ENCODE assay signal across 27 cellular contexts in genomic region chr2:134425723-134426496, GRCh38.
DNase-seq lines count a peak whose midpoint lies in the region; ATAC-seq, FAIRE-seq and TF ChIP-seq lines count a peak whose summit lies in the region.
"Had no signal": no experiment of that assay in that cellular context is flagged by ENCODE, and none has a peak within 500 bp of the region (broad histone marks: within the 10 kb centered on the region; RNA-seq: fewer than 3 reads in every experiment).

No MANE protein-coding gene starts in this region.

- peak overlapping the region; percentile 59 for H3K27ac Mint-ChIP-seq in activated T-cell treated with anti-CD3 and anti-CD28 coated beads, Interleukin-2, amount 50 U/mL, for 72 hours
- peak overlapping the region; percentile 53 to 88 (median 69) for H3K27ac Mint-ChIP-seq in IgD-negative memory B cell
- peak overlapping the region; percentile 85 for H3K27ac Mint-ChIP-seq in stimulated activated naive B cell treated with anti-CD40 and anti-IgM and Interleukin-4, amounts not matched to agents 10 μg/mL and 1 μg/mL and 100 μg/mL, for 72 hours
- H3K27ac Mint-ChIP-seq: activated CD4-positive, alpha-beta T cell treated with anti-CD3 and anti-CD28 coated beads, Interleukin-2, amount 10 ng/mL, durations not matched to agents 24 days and 14 days; T-helper 2 cell treated with Interferon-gamma antibody and Interleukin-4, amounts not matched to agents 5 μg/mL and 100 μg/mL, for 36 hours had no signal

- peaks cover 0 to 2% of the 10 kb centered on the region in 2 experiments for H3K36me3 ChIP-seq in endothelial cell of umbilical vein (ENCODE audit: control insufficient read depth in 2 of 2, extremely low read depth in 1 of 2, insufficient read depth in 2 of 2, low read length in 2 of 2)

- H3K9me1 ChIP-seq in endothelial cell of umbilical vein (replicated peaks; ENCODE audit: control insufficient read depth, extremely low read depth, insufficient read depth, low read length) = no peaks in the 10 kb centered on the region

- peak overlapping the region; percentile 76 for H3K27ac ChIP-seq in endothelial cell of umbilical vein (ENCODE audit: insufficient read depth, low read depth, low read length)
- H3K27ac ChIP-seq: A549, BLaER1, dorsolateral prefrontal cortex, skin epidermis, tibial nerve had no signal

- POLR2A ChIA-PET in endothelial cell of umbilical vein (lab: Charles Lee) = interaction anchor here (0.7 kb wide), 1 partner anchor 14 kb away, joined by 5 read pairs; no protein-coding TSS in a partner anchor

- peak overlapping the region; percentile 80 for H3K4me2 ChIP-seq in endothelial cell of umbilical vein (ENCODE audit: insufficient read depth, low read length)
- H3K4me2 ChIP-seq: A549, BLaER1, SK-N-SH had no signal

- TF ChIP-seq POLR2A in endothelial cell of umbilical vein (IDR thresholded peaks at IDR 0.05; ENCODE audit: low read depth, low read length) = no peak

- H3K9me3 Mint-ChIP-seq in activated T-cell treated with anti-CD3 and anti-CD28 coated beads, Interleukin-2, amount 50 U/mL, for 72 hours = no peaks in the 10 kb centered on the region
- no peaks in the 10 kb centered on the region for H3K9me3 Mint-ChIP-seq in IgD-negative memory B cell
- H3K9me3 Mint-ChIP-seq in stimulated activated naive B cell treated with anti-CD40 and anti-IgM and Interleukin-4, amounts not matched to agents 10 μg/mL and 1 μg/mL and 100 μg/mL, for 72 hours = no peaks in the 10 kb centered on the region
- H3K9me3 Mint-ChIP-seq: activated CD4-positive, alpha-beta T cell treated with anti-CD3 and anti-CD28 coated beads, Interleukin-2, amount 10 ng/mL, durations not matched to agents 24 days and 14 days; T-helper 2 cell treated with Interferon-gamma antibody and Interleukin-4, amounts not matched to agents 5 μg/mL and 100 μg/mL, for 36 hours had no signal

- H3K9ac ChIP-seq in endothelial cell of umbilical vein (replicated peaks; ENCODE audit: extremely low read depth, insufficient read depth, low read length) = peak overlapping the region; percentile 30
- H3K9ac ChIP-seq: BLaER1, SK-N-SH had no signal

- no peak for DNase-seq in activated T-cell treated with anti-CD3 and anti-CD28 coated beads, Interleukin-2, amount 50 U/mL, for 72 hours
- DNase-seq in activated T-cell treated with anti-CD3 and anti-CD28 coated beads, Interleukin-2, amount 50 U/mL, for 48 hours = no peak
- DNase-seq in endothelial cell of umbilical vein (ENCODE audit: low read depth, low spot score) (peak; percentile 60), SIG-M5 treated with dmso at 0.1 percent for 504 hours (lab: John Stamatoyannopoulos, UW; ENCODE audit: unreplicated experiment) (no peak), GOT3 (lab: John Stamatoyannopoulos, UW) (no peak), cerebellar cortex (ENCODE audit: low spot score) (no peak)
- DNase-seq in stimulated activated naive B cell treated with anti-CD40 and anti-IgM and Interleukin-4, amounts not matched to agents 10 μg/mL and 1 μg/mL and 100 μg/mL, for 72 hours = no peak
- DNase-seq: activated CD4-positive, alpha-beta T cell treated with anti-CD3 and anti-CD28 coated beads, Interleukin-2, amount 10 ng/mL, durations not matched to agents 24 days and 14 days; Calu3; central memory CD4-positive, alpha-beta T cell; DMS79 treated with DMSO at 0.1 percent for 48 hours; dorsolateral prefrontal cortex; MV-4-11; naive thymus-derived CD4-positive, alpha-beta T cell; NCI-H1436 treated with DMSO at 0.1 percent for 48 hours; NCI-H2107; NCI-H446; NCI-H82; SK-N-SH had no signal

- no peaks in the 10 kb centered on the region for H4K20me1 ChIP-seq in endothelial cell of umbilical vein (replicated peaks; ENCODE audit: control insufficient read depth, extremely low read depth, insufficient read depth, low read length)

- H3K36me3 Mint-ChIP-seq in activated T-cell treated with anti-CD3 and anti-CD28 coated beads, Interleukin-2, amount 50 U/mL, for 72 hours (ENCODE audit: insufficient read depth in 2 of 2) = peaks cover 0 to 2% of the 10 kb centered on the region in 2 donors
- H3K36me3 Mint-ChIP-seq in IgD-negative memory B cell = peaks cover 2% of the 10 kb centered on the region
- H3K36me3 Mint-ChIP-seq in stimulated activated naive B cell treated with anti-CD40 and anti-IgM and Interleukin-4, amounts not matched to agents 10 μg/mL and 1 μg/mL and 100 μg/mL, for 72 hours = peaks cover 37 to 50% of the 10 kb centered on the region in 2 donors

- H3K27me3 ChIP-seq in endothelial cell of umbilical vein (ENCODE audit: control insufficient read depth in 2 of 2, insufficient read depth in 2 of 2, low read length in 2 of 2) = no peaks in the 10 kb centered on the region
- H3K27me3 ChIP-seq: BLaER1, dorsolateral prefrontal cortex, tibial nerve had no signal

- H3K4me1 ChIP-seq in endothelial cell of umbilical vein (ENCODE audit: control insufficient read depth, extremely low read depth, insufficient read depth, low read length) = peaks cover 37% of the 10 kb centered on the region
- H3K4me1 ChIP-seq: BLaER1 had no signal

- CTCF ChIA-PET in endothelial cell of umbilical vein (lab: Charles Lee) = interaction anchor here (1.2 to 10.0 kb wide), 7 partner anchors 10 to 308 kb away, joined by 3 to 94 read pairs (median 5); no protein-coding TSS in a partner anchor

- H3K27me3 Mint-ChIP-seq in activated T-cell treated with anti-CD3 and anti-CD28 coated beads, Interleukin-2, amount 50 U/mL, for 72 hours (ENCODE audit: low read depth) = no peaks in the 10 kb centered on the region
- no peaks in the 10 kb centered on the region for H3K27me3 Mint-ChIP-seq in IgD-negative memory B cell
- no peaks in the 10 kb centered on the region for H3K27me3 Mint-ChIP-seq in stimulated activated naive B cell treated with anti-CD40 and anti-IgM and Interleukin-4, amounts not matched to agents 10 μg/mL and 1 μg/mL and 100 μg/mL, for 72 hours
- H3K27me3 Mint-ChIP-seq: activated CD4-positive, alpha-beta T cell treated with anti-CD3 and anti-CD28 coated beads, Interleukin-2, amount 10 ng/mL, durations not matched to agents 24 days and 14 days; naive thymus-derived CD4-positive, alpha-beta T cell had no signal

- no peak for TF ChIP-seq CTCF in endothelial cell of umbilical vein (IDR thresholded peaks at IDR 0.05; ENCODE audit: extremely low read depth in 1 of 2, insufficient read depth in 1 of 2, low read depth in 1 of 2, low read length in 2 of 2)

- H3K4me3 Mint-ChIP-seq in activated T-cell treated with anti-CD3 and anti-CD28 coated beads, Interleukin-2, amount 50 U/mL, for 72 hours = peak overlapping the region in 1 of 2 donors; percentile 20
- no peak overlapping the region for H3K4me3 Mint-ChIP-seq in IgD-negative memory B cell
- no peak overlapping the region for H3K4me3 Mint-ChIP-seq in stimulated activated naive B cell treated with anti-CD40 and anti-IgM and Interleukin-4, amounts not matched to agents 10 μg/mL and 1 μg/mL and 100 μg/mL, for 72 hours
- H3K4me3 Mint-ChIP-seq: activated CD4-positive, alpha-beta T cell treated with anti-CD3 and anti-CD28 coated beads, Interleukin-2, amount 10 ng/mL, durations not matched to agents 24 days and 14 days; naive thymus-derived CD4-positive, alpha-beta T cell; T-helper 2 cell treated with Interferon-gamma antibody and Interleukin-4, amounts not matched to agents 5 μg/mL and 100 μg/mL, for 36 hours had no signal

- intact Hi-C loops in endothelial cell of umbilical vein (cut with micrococcal nuclease) = loop anchor here (1.0 kb wide), 3 partner anchors 9 to 28 kb away; no protein-coding TSS in a partner anchor

- H2AFZ ChIP-seq in endothelial cell of umbilical vein (ENCODE audit: low read depth, low read length) = peak overlapping the region; percentile 30

- no peak overlapping the region for H3K4me3 ChIP-seq in endothelial cell of umbilical vein (replicated peaks in 1 of 3; ENCODE audit: insufficient read depth in 1 of 3, low read depth in 1 of 3, low read length in 3 of 3)
- H3K4me3 ChIP-seq: A549, BLaER1, dorsolateral prefrontal cortex, skin epidermis, tibial nerve had no signal

- no peaks in the 10 kb centered on the region for H3K9me3 ChIP-seq in endothelial cell of umbilical vein (replicated peaks; ENCODE audit: control insufficient read depth, insufficient read depth, low read length)
- H3K9me3 ChIP-seq: A549, BLaER1, SK-N-SH, tibial nerve had no signal

- H3K4me1 Mint-ChIP-seq in activated T-cell treated with anti-CD3 and anti-CD28 coated beads, Interleukin-2, amount 50 U/mL, for 72 hours (ENCODE audit: low read depth) = peaks cover 14% of the 10 kb centered on the region
- peaks cover 1 to 10% (median 2%) of the 10 kb centered on the region in 3 donors for H3K4me1 Mint-ChIP-seq in IgD-negative memory B cell
- H3K4me1 Mint-ChIP-seq in stimulated activated naive B cell treated with anti-CD40 and anti-IgM and Interleukin-4, amounts not matched to agents 10 μg/mL and 1 μg/mL and 100 μg/mL, for 72 hours = peaks cover 2 to 10% of the 10 kb centered on the region in 2 donors

- ATAC-seq in activated T-cell treated with anti-CD3 and anti-CD28 coated beads, Interleukin-2, amount 50 U/mL, for 72 hours (replicated peaks in 1 of 2) = no peak
- ATAC-seq in stimulated activated naive B cell treated with anti-CD40 and anti-IgM and Interleukin-4, amounts not matched to agents 10 μg/mL and 1 μg/mL and 100 μg/mL, for 72 hours (replicated peaks) = no peak
- ATAC-seq: A549; HepG2; naive thymus-derived CD4-positive, alpha-beta T cell had no signal

- FAIRE-seq in endothelial cell of umbilical vein (lab: Jason Lieb, UNC) = peak; percentile 83
- FAIRE-seq: A549, GM19239, HepG2 had no signal

- no peaks in the 10 kb centered on the region for H3K79me2 ChIP-seq in endothelial cell of umbilical vein (ENCODE audit: control insufficient read depth, insufficient read depth, low read length)

- TSS peak; percentile 76 for BruUV-seq in endothelial cell of umbilical vein (replicated peaks; lab: Mats Ljungman, UMichigan)

- dilution Hi-C loops in endothelial cell of umbilical vein (cut with MboI; ENCODE audit: extremely low pct_ligation_motif_present, low sequenced_read_pairs) = no loop called here

TF ChIP-seq in endothelial cell of umbilical vein, 7 proteins besides CTCF, POLR2A, EP300 and RAD21:
- TF ChIP-seq FOS (IDR thresholded peaks at IDR 0.05; ENCODE audit: borderline replicate concordance, insufficient read depth, low read length) (peak; percentile 71), JUN (IDR thresholded peaks at IDR 0.05; ENCODE audit: borderline replicate concordance, insufficient read depth, insufficient read length, low read depth) (peak; percentile 48), EZH2 (IDR thresholded peaks at IDR 0.05; ENCODE audit: borderline replicate concordance, low read depth, low read length, severe bottlenecking) (no peak), MYC (IDR thresholded peaks at IDR 0.05; ENCODE audit: low read depth, low read length) (no peak), POLR2AphosphoS5 (IDR thresholded peaks at IDR 0.05; ENCODE audit: insufficient read depth, low read depth, low read length) (peak; percentile 70), GATA2 (IDR thresholded peaks at IDR 0.05; ENCODE audit: insufficient read depth, insufficient read length, low read depth, low read length) (peak; percentile 75), MAX (IDR thresholded peaks at IDR 0.05; ENCODE audit: insufficient read depth, insufficient read length) (no peak)
